2 cellular contexts compared by ENCODE assay signal in the genomic region with DNA sequence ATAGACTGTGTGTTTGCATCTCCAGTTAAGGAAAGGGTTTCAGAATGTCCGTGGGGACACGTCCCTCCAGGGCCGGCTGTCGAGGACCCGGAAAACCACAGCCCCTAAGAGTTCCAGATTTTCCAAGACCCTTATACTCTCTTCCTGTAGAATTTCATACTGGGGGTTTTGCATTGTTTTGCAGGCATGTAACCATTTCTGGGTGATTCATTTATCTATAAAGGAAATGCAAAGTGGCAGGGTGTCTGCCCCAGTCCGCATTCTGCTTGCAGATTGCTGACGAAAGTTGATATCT.
TF ChIP-seq lines count a peak whose summit lies in the region.

No MANE protein-coding gene starts in this region.

TF ChIP-seq in HepG2, 621 proteins besides CTCF, POLR2A, EP300 and RAD21:
- TF ChIP-seq CBX2 (IDR thresholded peaks at IDR 0.05; ENCODE audit: low read depth, low read length) (peak; percentile 17), CBX2 (CRISPR knock-in tag; IDR thresholded peaks at IDR 0.05; ENCODE audit: low read depth) (no peak), ZNF543 (CRISPR knock-in tag; IDR thresholded peaks at IDR 0.05) (no peak)

TF ChIP-seq in SK-N-SH treated with all-trans-retinoic acid at 6 μM for 48 hours, 23 proteins besides CTCF, POLR2A, EP300 and RAD21:
- no peak for TF ChIP-seq ZFP3 (CRISPR knock-in tag; IDR thresholded peaks at IDR 0.05)
- TF ChIP-seq ZFP30 (CRISPR knock-in tag; IDR thresholded peaks at IDR 0.05): no peak
- no peak for TF ChIP-seq ARNTL (CRISPR knock-in tag; IDR thresholded peaks at IDR 0.05; ENCODE audit: borderline replicate concordance, low read depth)
- TF ChIP-seq ZNF565 (CRISPR knock-in tag; conservative IDR thresholded peaks at IDR 0.05; ENCODE audit: low read depth): no peak
- TF ChIP-seq, protein P1, sequence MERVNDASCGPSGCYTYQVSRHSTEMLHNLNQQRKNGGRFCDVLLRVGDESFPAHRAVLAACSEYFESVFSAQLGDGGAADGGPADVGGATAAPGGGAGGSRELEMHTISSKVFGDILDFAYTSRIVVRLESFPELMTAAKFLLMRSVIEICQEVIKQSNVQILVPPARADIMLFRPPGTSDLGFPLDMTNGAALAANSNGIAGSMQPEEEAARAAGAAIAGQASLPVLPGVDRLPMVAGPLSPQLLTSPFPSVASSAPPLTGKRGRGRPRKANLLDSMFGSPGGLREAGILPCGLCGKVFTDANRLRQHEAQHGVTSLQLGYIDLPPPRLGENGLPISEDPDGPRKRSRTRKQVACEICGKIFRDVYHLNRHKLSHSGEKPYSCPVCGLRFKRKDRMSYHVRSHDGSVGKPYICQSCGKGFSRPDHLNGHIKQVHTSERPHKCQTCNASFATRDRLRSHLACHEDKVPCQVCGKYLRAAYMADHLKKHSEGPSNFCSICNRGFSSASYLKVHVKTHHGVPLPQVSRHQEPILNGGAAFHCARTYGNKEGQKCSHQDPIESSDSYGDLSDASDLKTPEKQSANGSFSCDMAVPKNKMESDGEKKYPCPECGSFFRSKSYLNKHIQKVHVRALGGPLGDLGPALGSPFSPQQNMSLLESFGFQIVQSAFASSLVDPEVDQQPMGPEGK (CRISPR knock-in tag; IDR thresholded peaks at IDR 0.05; ENCODE audit: borderline replicate concordance): no peak
- TF ChIP-seq TOX (CRISPR knock-in tag; IDR thresholded peaks at IDR 0.05; ENCODE audit: borderline replicate concordance): no peak
